8 cellular contexts compared by ENCODE assay signal in genomic region chr1:33634806-33635205, GRCh38.
A peak's percentile ranks its signal among the peaks of the same experiment; 100 is the strongest.
DNase-seq lines count a peak whose midpoint lies in the region; ATAC-seq and TF ChIP-seq lines count a peak whose summit lies in the region.

No MANE protein-coding gene starts in this region.

- H3K4me1 ChIP-seq in SJCRH30 (no peaks in the 10 kb centered on the region), prostate gland (replicated peaks) (no peaks in the 10 kb centered on the region)

- TF ChIP-seq POLR2A in prostate gland (IDR thresholded peaks at IDR 0.05), result no peak

- 21% methylated on average over 9 of the region's 9 CpGs for WGBS in prostate gland

- H3K4me3 ChIP-seq in GM12875 (ENCODE audit: low read depth, low read length), result no peak overlapping the region
- H3K4me3 ChIP-seq in SJCRH30, result no peak overlapping the region
- no peak overlapping the region for H3K4me3 ChIP-seq in fibroblast of pulmonary artery (replicated peaks; ENCODE audit: low read depth, low read length)
- H3K4me3 ChIP-seq in prostate gland, result no peak overlapping the region

- H3K27me3 ChIP-seq in SJCRH30 (peaks cover 20% of the 10 kb centered on the region), prostate gland (replicated peaks; ENCODE audit: insufficient read depth) (no peaks in the 10 kb centered on the region)

- H3K9me3 ChIP-seq in SJCRH30 (replicated peaks), result no peaks in the 10 kb centered on the region
- H3K9me3 ChIP-seq in prostate gland, result no peaks in the 10 kb centered on the region

- H3K27ac ChIP-seq in SJCRH30, result no peak overlapping the region
- H3K27ac ChIP-seq in prostate gland, result no peak overlapping the region

- H3K36me3 ChIP-seq in SJCRH30 (no peaks in the 10 kb centered on the region), prostate gland (no peaks in the 10 kb centered on the region)

- DNase-seq in AG08395 (ENCODE audit: low spot score) (peak; percentile 59), SJCRH30 (peak; percentile 28 to 60), fibroblast of pulmonary artery (ENCODE audit: low read depth) (peak; percentile 20), prostate gland (ENCODE audit: low spot score) (no peak)

- peak; percentile 71 for TF ChIP-seq CTCF in GM12875 (IDR thresholded peaks at IDR 0.05; ENCODE audit: borderline replicate concordance, insufficient read depth, low read depth, low read length)
- TF ChIP-seq CTCF in fibroblast of pulmonary artery (IDR thresholded peaks at IDR 0.05; ENCODE audit: low read length, missing control alignments), result peak; percentile 54
- peak in 3 of 4 experiments; percentile 22 to 42 (median 36) for TF ChIP-seq CTCF in prostate gland (IDR thresholded peaks at IDR 0.05)

- ATAC-seq in GM19397 (IDR thresholded peaks at IDR 0.05; ENCODE audit: unreplicated experiment) (no peak), HG03521 (IDR thresholded peaks at IDR 0.05; ENCODE audit: unreplicated experiment) (no peak), HG03097 (IDR thresholded peaks at IDR 0.05; ENCODE audit: low FRiP score, unreplicated experiment) (no peak)

- intact Hi-C loops in prostate gland (cut with DNase I), result loop anchor here (5.0 kb wide), 1 partner anchor 527 kb away; no protein-coding TSS in a partner anchor
